10 cellular contexts compared by ENCODE assay signal in the genomic region with DNA sequence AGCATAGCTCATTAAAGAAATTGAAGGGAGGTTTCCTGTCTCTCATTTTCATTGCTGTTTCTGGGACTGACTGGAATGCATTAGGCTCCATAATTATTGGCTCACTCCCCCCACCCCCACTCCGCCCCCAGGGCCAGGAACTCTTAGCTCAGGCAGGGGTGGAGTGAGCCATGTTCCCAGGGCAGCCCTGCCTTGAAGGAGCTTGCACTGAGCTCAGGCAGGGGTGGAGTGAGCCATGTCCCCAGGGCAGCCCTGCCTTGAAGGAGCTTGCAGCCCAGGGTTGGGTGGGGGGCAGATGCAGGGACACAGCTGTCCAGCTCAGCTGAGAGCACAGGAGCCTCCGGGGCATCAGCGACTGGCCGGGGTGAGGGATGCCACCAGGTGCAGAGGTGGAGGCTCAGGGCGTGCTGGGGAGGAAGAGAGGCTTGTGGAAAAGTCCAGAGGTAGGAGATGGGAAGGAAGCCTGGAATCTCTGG. TPM values are rescaled to one million over a fixed set of nuclear protein-coding genes. Genes with fewer than 3 reads are reported as not detected.
DNase-seq lines count a peak whose midpoint lies in the region; ATAC-seq, FAIRE-seq and TF ChIP-seq lines count a peak whose summit lies in the region.
"Had no signal": no experiment of that assay in that cellular context is flagged by ENCODE, and none has a peak within 500 bp of the region (broad histone marks: within the 10 kb centered on the region; RNA-seq: fewer than 3 reads in every experiment).

No MANE protein-coding gene starts in this region.

- H3K79me2 ChIP-seq in HepG2 (ENCODE audit: insufficient read depth, low read length): peaks cover 14% of the 10 kb centered on the region

- dilution Hi-C loops in IMR-90 (cut with HindIII; ENCODE audit: low sequenced_read_pairs, unreplicated experiment): no loop called here

- H3K9me3 ChIP-seq in IMR-90 (ENCODE audit: control insufficient read depth, insufficient read depth, low read length): peaks cover 7% of the 10 kb centered on the region; the same call in 1 of the 2 replicates
- no peaks in the 10 kb centered on the region for H3K9me3 ChIP-seq in HepG2 (ENCODE audit: low read length)

- peaks cover 7% of the 10 kb centered on the region; the same call in 1 of the 2 replicates for H3K9me1 ChIP-seq in IMR-90 (ENCODE audit: insufficient read depth, low read length)

- no peak for FAIRE-seq in HepG2 (lab: Jason Lieb, UNC)
- FAIRE-seq: colon had no signal

- BruUV-seq in IMR-90 (replicated peaks; lab: Mats Ljungman, UMichigan): no TSS peak
- no TSS peak for BruUV-seq in HepG2 (replicated peaks; lab: Mats Ljungman, UMichigan)

- TF ChIP-seq CTCF in IMR-90 (conservative IDR thresholded peaks at IDR 0.05; ENCODE audit: low read depth, low read length) (no peak), HepG2 (CRISPR knock-in tag; IDR thresholded peaks at IDR 0.05) (no peak)

- H3K4me2 ChIP-seq in IMR-90 (ENCODE audit: low read depth, low read length) (no peak overlapping the region), HepG2 (ENCODE audit: low read depth, low read length) (peak overlapping the region; percentile 31; the same call in 1 of the 2 replicates)

- no peaks in the 10 kb centered on the region for H3K27me3 ChIP-seq in IMR-90 (ENCODE audit: control insufficient read depth, insufficient read depth, low read length)
- H3K27me3 ChIP-seq in HepG2 (ENCODE audit: control insufficient read depth in 1 of 2, insufficient read depth in 2 of 2, low read length in 2 of 2): no peaks in the 10 kb centered on the region

- H3K23ac ChIP-seq in IMR-90 (ENCODE audit: low read depth, low read length): no peak overlapping the region

- H2BK120ac ChIP-seq in IMR-90 (ENCODE audit: low read depth, low read length): no peak overlapping the region

- H3K4me1 ChIP-seq in IMR-90 (ENCODE audit: control insufficient read depth, insufficient read depth, low read length) (peaks cover 16% of the 10 kb centered on the region), HepG2 (ENCODE audit: insufficient read depth, low read length) (peaks cover 38% of the 10 kb centered on the region)

- no peak overlapping the region for H3K14ac ChIP-seq in IMR-90 (replicated peaks; ENCODE audit: low read depth, low read length)

- H4K91ac ChIP-seq in IMR-90 (ENCODE audit: insufficient read depth, low read depth, low read length): no peak overlapping the region

- 100% methylated on average over 1 of the region's 5 CpGs; no CpG with 5 or more reads in 1 of the 2 experiments for WGBS in IMR-90 (ENCODE audit: extremely low coverage in 2 of 2, insufficient read length in 1 of 2), 2 experiments
- WGBS in HepG2 (ENCODE audit: low lambda C conversion rate): 98% methylated on average over 5 of the region's 5 CpGs

- H4K20me1 ChIP-seq in IMR-90 (ENCODE audit: insufficient read depth, low read length) (peaks cover 54% of the 10 kb centered on the region), HepG2 (ENCODE audit: insufficient read depth, low read length) (peaks cover 22% of the 10 kb centered on the region; the same call in 1 of the 2 replicates)

- CTCF ChIA-PET in IMR-90 (lab: Yijun Ruan, JAX) (no interaction called here), HepG2 (lab: Yijun Ruan, JAX; ENCODE audit: low intra/inter-chr PET ratio, low total read pairs) (no interaction called here)

- TF ChIP-seq EP300 in HepG2 (IDR thresholded peaks at IDR 0.05; ENCODE audit: low read depth in 2 of 2, low read length in 2 of 2) (no peak), HepG2 (CRISPR knock-in tag; IDR thresholded peaks at IDR 0.05; ENCODE audit: borderline replicate concordance) (no peak)

- POLR2A ChIA-PET in IMR-90 (lab: Charles Lee; ENCODE audit: unreplicated experiment): no interaction called here
- POLR2A ChIA-PET in HepG2 (lab: Yijun Ruan, JAX): no interaction called here

- peak overlapping the region; percentile 5 for H2AK9ac ChIP-seq in IMR-90 (replicated peaks; ENCODE audit: low read depth, low read length, poor library complexity)

- H3K18ac ChIP-seq in IMR-90 (ENCODE audit: low read depth, low read length): no peak overlapping the region

- peak; percentile 47 for DNase-seq in IMR-90
- DNase-seq in dermis blood vessel endothelial cell: peak; percentile 40
- DNase-seq in HepG2 (ENCODE audit: low spot score): no peak
- peak; percentile 17 for DNase-seq in stromal cell of bone marrow (ENCODE audit: low read depth)
- no peak for DNase-seq in DMS114 treated with DMSO at 0.1 percent for 48 hours (lab: John Stamatoyannopoulos, UW; ENCODE audit: unreplicated experiment)
- DNase-seq in CD1c-positive myeloid dendritic cell (ENCODE audit: extremely low spot score): no peak
- DNase-seq: immature natural killer cell, NCI-H1930 had no signal

- H3K9ac ChIP-seq in IMR-90 (ENCODE audit: low read depth, low read length): no peak overlapping the region
- no peak overlapping the region for H3K9ac ChIP-seq in HepG2 (ENCODE audit: insufficient read depth, low read depth, low read length)

- in situ Hi-C loops in IMR-90 (cut with MboI; ENCODE audit: low sequenced_read_pairs) (no loop called here), HepG2 (cut with HindIII; ENCODE audit: extremely low pct_ligation_motif_present, low pct_unique_long_range_greater_than_20kb) (no loop called here)

- no peak overlapping the region for H3K4me3 ChIP-seq in IMR-90 (ENCODE audit: insufficient read depth, low read depth, low read length)
- no peak overlapping the region for H3K4me3 ChIP-seq in HepG2 (replicated peaks in 1 of 3; ENCODE audit: insufficient read depth in 1 of 3, low read depth in 2 of 3, low read length in 3 of 3)

- H2BK5ac ChIP-seq in IMR-90 (ENCODE audit: low read depth, low read length, poor library complexity, severe bottlenecking): no peak overlapping the region

- H2AK5ac ChIP-seq in IMR-90 (ENCODE audit: low read depth, low read length): no peak overlapping the region

- no peak overlapping the region for H2BK15ac ChIP-seq in IMR-90 (ENCODE audit: low read depth, low read length)

- peak; percentile 78 for ATAC-seq in IMR-90 (ENCODE audit: low read depth)
- no peak; the same call in 2 of the 3 replicates for ATAC-seq in HepG2
- ATAC-seq in GM18861 (IDR thresholded peaks at IDR 0.05; ENCODE audit: unreplicated experiment): no peak

- H2AFZ ChIP-seq in IMR-90 (replicated peaks; ENCODE audit: low read length, poor library complexity) (peak overlapping the region; percentile 8), HepG2 (ENCODE audit: low read length) (no peak overlapping the region)

- TF ChIP-seq POLR2A in IMR-90 (IDR thresholded peaks at IDR 0.05; ENCODE audit: low read depth, low read length) (no peak), HepG2 (IDR thresholded peaks at IDR 0.05; ENCODE audit: insufficient read depth in 1 of 2, low read depth in 2 of 2, low read length in 2 of 2) (no peak)

- TF ChIP-seq RAD21 in IMR-90 (IDR thresholded peaks at IDR 0.05; ENCODE audit: low read length) (no peak), HepG2 (CRISPR knock-in tag; IDR thresholded peaks at IDR 0.05) (no peak)

- H3K36me3 ChIP-seq in IMR-90 (ENCODE audit: control insufficient read depth, insufficient read depth, low read length) (peaks cover 47% of the 10 kb centered on the region), HepG2 (replicated peaks in 1 of 2; ENCODE audit: control insufficient read depth in 1 of 2, insufficient read depth in 2 of 2, low read length in 2 of 2) (peaks cover 4 to 25% of the 10 kb centered on the region in 2 experiments; a peak in 4 of 5 replicates)

- H3K4ac ChIP-seq in IMR-90 (ENCODE audit: low read depth, low read length): no peak overlapping the region

- H3K56ac ChIP-seq in IMR-90 (ENCODE audit: extremely low read depth, insufficient read depth, low read length): no peak overlapping the region

- intact Hi-C loops in IMR-90 (cut with micrococcal nuclease): no loop called here
- intact Hi-C loops in HepG2 (cut with micrococcal nuclease; ENCODE audit: unreplicated experiment): no loop called here

- peaks cover 49 to 79% of the 10 kb centered on the region in 2 experiments for H3K79me1 ChIP-seq in IMR-90 (ENCODE audit: low read depth in 1 of 2, low read length in 2 of 2)

- no peak overlapping the region for H4K5ac ChIP-seq in IMR-90 (ENCODE audit: low read depth, low read length)

- no peak overlapping the region for H2BK20ac ChIP-seq in IMR-90 (ENCODE audit: low read depth, low read length)

- H3K27ac ChIP-seq in IMR-90 (ENCODE audit: insufficient read depth, low read length) (no peak overlapping the region), HepG2 (ENCODE audit: extremely low read length, insufficient read depth, low read length) (peak overlapping the region; percentile 11)

- H4K8ac ChIP-seq in IMR-90 (ENCODE audit: low read depth in 2 of 2, low read length in 2 of 2): no peak overlapping the region

RNA-seq across cellular contexts. Expression of gene TFDP1, which starts 39.1 kb away (rescaled TPM):
- total RNA-seq in IMR-90 (2012; rRNA removed) (59.2 and 59.3 TPM in 2 replicates), dermis blood vessel endothelial cell (49.5 and 122 TPM in 2 replicates), HepG2 (2016; rRNA removed; fragmentation: Illumina TruSeq; extraction: Trizol) (78.3 and 84.2 TPM in 2 replicates)
- polyA plus RNA-seq in IMR-90 (2012; rRNA removed) (97.0 and 97.8 TPM in 2 replicates), HepG2 (2011; rRNA removed) (31.6 and 38.0 TPM in 2 replicates)
- polyA plus RNA-seq in IMR-90 (2012; cell fraction: cytosol; rRNA removed): 50.0 and 55.8 TPM in 2 replicates
- 54.6 and 91.2 TPM in 2 replicates for polyA plus RNA-seq in IMR-90 (2012; cell fraction: nucleus; rRNA removed; ENCODE audit: low replicate concordance)
- total RNA-seq in HepG2 (2016; cell fraction: cytosol; rRNA removed; fragmentation: Illumina TruSeq; extraction: Trizol; ENCODE audit: low read depth): 194 and 195 TPM in 2 replicates
- total RNA-seq in HepG2 (2016; cell fraction: insoluble cytoplasmic fraction; rRNA removed; fragmentation: Illumina TruSeq; extraction: Trizol): 67.1 and 88.3 TPM in 2 replicates
- total RNA-seq in HepG2 (2016; cell fraction: membrane; rRNA removed; fragmentation: Illumina TruSeq; extraction: Trizol): 221 and 222 TPM in 2 replicates
- 49.7 and 57.5 TPM in 2 replicates for total RNA-seq in HepG2 (2016; cell fraction: nucleus; rRNA removed; fragmentation: Illumina TruSeq; extraction: Trizol)
- 25.7 and 26.3 TPM in 2 replicates for polyA plus RNA-seq in HepG2 (2011; cell fraction: cytosol; rRNA removed)
- 37.1 and 39.8 TPM in 2 replicates for polyA plus RNA-seq in HepG2 (2011; cell fraction: nucleus; rRNA removed)
- polyA plus RNA-seq in HepG2 (2012): 25.2 and 38.0 TPM in 2 replicates
- polyA plus RNA-seq in HepG2 (2016; cell fraction: cytosol; fragmentation: Illumina TruSeq; extraction: Trizol; ENCODE audit: low read depth): 283 and 288 TPM in 2 replicates
- polyA plus RNA-seq in HepG2 (2016; cell fraction: insoluble cytoplasmic fraction; fragmentation: Illumina TruSeq; extraction: Trizol; ENCODE audit: low read depth): 98.5 and 123 TPM in 2 replicates
- polyA plus RNA-seq in HepG2 (2016; cell fraction: membrane; fragmentation: Illumina TruSeq; extraction: Trizol; ENCODE audit: low read depth): 260 and 268 TPM in 2 replicates
- 93.4 and 97.4 TPM in 2 replicates for polyA plus RNA-seq in HepG2 (2016; cell fraction: nucleus; fragmentation: Illumina TruSeq; extraction: Trizol; ENCODE audit: insufficient read depth, low read depth)
- polyA minus RNA-seq in HepG2 (2011; rRNA and poly(A)+ RNA removed; ENCODE audit: low replicate concordance): 27.0 and 92.2 TPM in 2 replicates
- polyA minus RNA-seq in HepG2 (2011; cell fraction: cytosol; rRNA and poly(A)+ RNA removed): 13.8 and 22.4 TPM in 2 replicates
- 24.0 and 26.7 TPM in 2 replicates for polyA minus RNA-seq in HepG2 (2011; cell fraction: nucleus; rRNA and poly(A)+ RNA removed)

RNA-seq across cellular contexts. Expression of gene DCUN1D2, which starts 55.0 kb away (rescaled TPM):
- total RNA-seq in IMR-90 (2012; rRNA removed): 6.9 and 8.1 TPM in 2 replicates
- 7.9 and 11.5 TPM in 2 replicates for polyA plus RNA-seq in IMR-90 (2012; rRNA removed)
- 4.2 and 6.5 TPM in 2 replicates for polyA plus RNA-seq in IMR-90 (2012; cell fraction: cytosol; rRNA removed)
- 43.9 and 65.7 TPM in 2 replicates for polyA plus RNA-seq in IMR-90 (2012; cell fraction: nucleus; rRNA removed; ENCODE audit: low replicate concordance)
- 10.0 and 10.2 TPM in 2 replicates for total RNA-seq in dermis blood vessel endothelial cell
- total RNA-seq in HepG2 (2016; rRNA removed; fragmentation: Illumina TruSeq; extraction: Trizol): 7.4 and 9.6 TPM in 2 replicates
- total RNA-seq in HepG2 (2016; cell fraction: cytosol; rRNA removed; fragmentation: Illumina TruSeq; extraction: Trizol; ENCODE audit: low read depth): 12.3 and 13.3 TPM in 2 replicates
- total RNA-seq in HepG2 (2016; cell fraction: insoluble cytoplasmic fraction; rRNA removed; fragmentation: Illumina TruSeq; extraction: Trizol): 6.4 and 10.2 TPM in 2 replicates
- total RNA-seq in HepG2 (2016; cell fraction: membrane; rRNA removed; fragmentation: Illumina TruSeq; extraction: Trizol): 9.2 and 9.7 TPM in 2 replicates
- total RNA-seq in HepG2 (2016; cell fraction: nucleus; rRNA removed; fragmentation: Illumina TruSeq; extraction: Trizol): 16.2 and 17.5 TPM in 2 replicates
- polyA plus RNA-seq in HepG2 (2011; rRNA removed): 9.1 and 11.9 TPM in 2 replicates
- 7.6 and 8.0 TPM in 2 replicates for polyA plus RNA-seq in HepG2 (2011; cell fraction: cytosol; rRNA removed)
- polyA plus RNA-seq in HepG2 (2011; cell fraction: nucleus; rRNA removed): 23.2 and 28.2 TPM in 2 replicates
- 11.5 and 12.0 TPM in 2 replicates for polyA plus RNA-seq in HepG2 (2012)
- polyA plus RNA-seq in HepG2 (2016; cell fraction: cytosol; fragmentation: Illumina TruSeq; extraction: Trizol; ENCODE audit: low read depth): 2.5 and 2.6 TPM in 2 replicates
- 7.2 and 9.3 TPM in 2 replicates for polyA plus RNA-seq in HepG2 (2016; cell fraction: insoluble cytoplasmic fraction; fragmentation: Illumina TruSeq; extraction: Trizol; ENCODE audit: low read depth)
- polyA plus RNA-seq in HepG2 (2016; cell fraction: membrane; fragmentation: Illumina TruSeq; extraction: Trizol; ENCODE audit: low read depth): 4.7 and 5.4 TPM in 2 replicates
- polyA plus RNA-seq in HepG2 (2016; cell fraction: nucleus; fragmentation: Illumina TruSeq; extraction: Trizol; ENCODE audit: insufficient read depth, low read depth): 56.9 and 58.1 TPM in 2 replicates
- 6.2 and 8.7 TPM in 2 replicates for polyA minus RNA-seq in HepG2 (2011; rRNA and poly(A)+ RNA removed; ENCODE audit: low replicate concordance)
- polyA minus RNA-seq in HepG2 (2011; cell fraction: cytosol; rRNA and poly(A)+ RNA removed): 2.3 and 2.4 TPM in 2 replicates
- polyA minus RNA-seq in HepG2 (2011; cell fraction: nucleus; rRNA and poly(A)+ RNA removed): 17.4 and 24.3 TPM in 2 replicates

Comparison
In these comparisons a context has a peak if more than half of its experiments do, and no peak if none do; other contexts are left out.
1. DNase-seq: peak in IMR-90 (single experiment), dermis blood vessel endothelial cell (single experiment) and stromal cell of bone marrow (single experiment); none in HepG2 (single experiment), DMS114 treated with DMSO at 0.1 percent for 48 hours (single experiment) and CD1c-positive myeloid dendritic cell (single experiment).